ENCODE assay signal across 20 cellular contexts in genomic region chr12:131491887-131492490, GRCh38.
"Had no signal": no experiment of that assay in that cellular context is flagged by ENCODE, and none has a peak within 500 bp of the region (broad histone marks: within the 10 kb centered on the region; RNA-seq: fewer than 3 reads in every experiment).

No MANE protein-coding gene starts in this region.

- DNase-seq: hypothalamus; immature natural killer cell; kidney; left colon; left lung; lower lobe of right lung; mammary epithelial cell; mesenchymal stem cell; naive thymus-derived CD4-positive, alpha-beta T cell; ovary; right lobe of liver; stimulated activated CD4-positive, alpha-beta T cell treated with anti-CD3 and anti-CD28 coated beads, Interleukin-4, amount 100 ng/mL, for 24 hours; stimulated activated naive CD4-positive, alpha-beta T cell; tibial artery; trophoblast cell; upper lobe of right lung had no signal

- H3K4me3 ChIP-seq: left lung, lower lobe of right lung, ovary, right atrium auricular region, right lobe of liver, skin epidermis, suprapubic skin, thoracic aorta, tibial artery, upper lobe of right lung had no signal

- H3K27ac ChIP-seq: left lung, lower lobe of right lung, ovary, right atrium auricular region, right lobe of liver, skin epidermis, suprapubic skin, thoracic aorta, tibial artery, upper lobe of right lung had no signal

- H3K36me3 ChIP-seq: left lung, lower lobe of right lung, ovary, right atrium auricular region, right lobe of liver, suprapubic skin, thoracic aorta, tibial artery, upper lobe of right lung had no signal

- H3K9me3 ChIP-seq: left lung, lower lobe of right lung, ovary, right atrium auricular region, right lobe of liver, suprapubic skin, thoracic aorta, tibial artery, upper lobe of right lung had no signal

- H3K27me3 ChIP-seq: ovary, right atrium auricular region, right lobe of liver, suprapubic skin, upper lobe of right lung had no signal

- H3K4me1 ChIP-seq: left lung, lower lobe of right lung, right lobe of liver, tibial artery, upper lobe of right lung had no signal
